Comparison of ENCODE assay signal across 8 cellular contexts in genomic region chr10:101018600-101019439, GRCh38. TPM values are rescaled to one million over a fixed set of nuclear protein-coding genes. Genes with fewer than 3 reads are reported as not detected.
DNase-seq lines count a peak whose midpoint lies in the region; ATAC-seq and TF ChIP-seq lines count a peak whose summit lies in the region.

No MANE protein-coding gene starts in this region.

- TF ChIP-seq CTCF in AG09309 (IDR thresholded peaks at IDR 0.05; ENCODE audit: control insufficient read depth, insufficient read depth, low read depth, low read length, missing control alignments) (peak; percentile 87), dorsolateral prefrontal cortex (IDR thresholded peaks at IDR 0.05 in 54 of 56, conservative IDR thresholded peaks at IDR 0.05 in 2 of 56; ENCODE audit: low read depth in 1 of 56, partially characterized antibody in 56 of 56) (peak in 55 of 56 donors; percentile 31 to 90 (median 78)), lower leg skin (IDR thresholded peaks at IDR 0.05) (peak in 1 of 3 donors; percentile 29)

- DNase-seq in AG09309 (ENCODE audit: low read depth) (no peak), NCI-H526 (lab: John Stamatoyannopoulos, UW) (peak; percentile 45 to 87), dorsolateral prefrontal cortex (peak; percentile 60 to 92 (median 88)), lower leg skin (ENCODE audit: low spot score in 2 of 2) (peak; percentile 64 to 95)
- DNase-seq in activated CD4-positive, alpha-beta T cell treated with anti-CD3 and anti-CD28 coated beads, Interleukin-2, amount 50 U/mL, for 48 hours, result peak; percentile 89 to 91
- peak; percentile 63 for DNase-seq in stimulated activated CD8-positive, alpha-beta memory T cell treated with anti-CD3 and anti-CD28 coated beads, Interleukin-12 subunit alpha, Interleukin-12 subunit beta, amount 100 ng/mL, for 1 hour (ENCODE audit: low read depth)

- WGBS in lower leg skin, 2 donors, result 17 to 18% methylated on average over 35 to 42 of the region's 45 CpGs

- H3K27ac ChIP-seq in dorsolateral prefrontal cortex, result peak overlapping the region in 21 of 59 donors; percentile 1 to 64 (median 27)

- H3K27me3 ChIP-seq in dorsolateral prefrontal cortex, result no peaks in the 10 kb centered on the region

- no peak for TF ChIP-seq POLR2A in lower leg skin (IDR thresholded peaks at IDR 0.05)

- no peak overlapping the region for H3K4me3 ChIP-seq in AG09309 (ENCODE audit: control insufficient read depth, low read depth, low read length)
- H3K4me3 ChIP-seq in dorsolateral prefrontal cortex, result peak overlapping the region in 11 of 59 donors; percentile 3 to 35 (median 9)
- no peak overlapping the region for H3K4me3 ChIP-seq in lower leg skin (ENCODE audit: low read depth, poor library complexity, severe bottlenecking)

- peak; percentile 48 for ATAC-seq in GM19351 (IDR thresholded peaks at IDR 0.05; ENCODE audit: unreplicated experiment)
- ATAC-seq in GM18867 (IDR thresholded peaks at IDR 0.05; ENCODE audit: unreplicated experiment), result no peak

- intact Hi-C loops in dorsolateral prefrontal cortex (cut with DNase I) (loop anchor here (2.0 to 10.0 kb wide), 3 partner anchors 46 to 454 kb away; partner anchors contain the start of gene KAZALD1 (in 1 of the 2)), lower leg skin (cut with DNase I; ENCODE audit: low total_unique reads) (no loop called here)

RNA-seq across cellular contexts. Expression of gene PDZD7, which starts 12.1 kb away (rescaled TPM):
- total RNA-seq in dorsolateral prefrontal cortex (10 to 100 TPM; 11.3 to 42.8 (median 23.8) TPM), lower leg skin (1 to 10 TPM; 1.5 to 9.0 (median 3.5) TPM)

RNA-seq across cellular contexts. Expression of gene SFXN3, which starts 12.2 kb away (rescaled TPM):
- 100 to 1,000 TPM in 7 of 120 experiments, 10 to 100 TPM in 113; 53.8 to 127 (median 83.8) TPM for total RNA-seq in dorsolateral prefrontal cortex
- total RNA-seq in lower leg skin, result 100 to 1,000 TPM in 1 of 4 donors, 10 to 100 TPM in 3; 55.5 to 127 (median 79.6) TPM

RNA-seq across cellular contexts. Expression of gene LZTS2, which starts 19.2 kb away (rescaled TPM):
- total RNA-seq in dorsolateral prefrontal cortex (100 to 1,000 TPM in 1 of 120 experiments, 10 to 100 TPM in 119; 37.0 to 129 (median 54.7) TPM), lower leg skin (10 to 100 TPM; 58.9 to 81.4 (median 71.2) TPM)

RNA-seq across cellular contexts. Expression of gene TWNK, which starts 31.5 kb away (rescaled TPM):
- 10 to 100 TPM in 1 of 120 experiments, 1 to 10 TPM in 119; 3.4 to 10.0 (median 5.4) TPM for total RNA-seq in dorsolateral prefrontal cortex
- total RNA-seq in lower leg skin, result 1 to 10 TPM; 4.2 to 9.2 (median 6.4) TPM

RNA-seq across cellular contexts. Expression of gene MRPL43, which starts 31.5 kb away (rescaled TPM):
- total RNA-seq in dorsolateral prefrontal cortex (10 to 100 TPM; 42.1 to 81.4 (median 59.6) TPM), lower leg skin (100 to 1,000 TPM in 2 of 4 donors, 10 to 100 TPM in 2; 82.2 to 132 (median 100) TPM)
